ENCODE assay signal across 23 cellular contexts in the genomic region with DNA sequence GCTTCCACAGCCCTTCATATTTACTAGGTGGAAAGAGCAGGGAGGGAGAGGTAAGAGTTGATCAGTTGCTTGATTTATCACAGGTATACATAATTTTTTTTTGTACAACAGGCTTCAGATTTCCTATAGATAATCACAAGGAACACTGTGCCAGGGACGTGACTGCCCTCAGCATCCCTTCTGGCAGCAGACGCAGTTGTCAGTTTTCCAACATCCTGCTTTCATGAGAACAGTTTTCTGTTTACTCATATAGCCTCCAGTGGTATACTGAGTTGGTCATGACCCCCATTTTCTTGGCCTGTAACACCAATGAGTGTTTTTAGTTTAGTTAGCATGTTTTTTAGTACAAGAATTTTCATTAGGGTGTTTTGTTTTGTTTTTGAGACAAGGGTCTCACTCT. TPM values are rescaled to one million over a fixed set of nuclear protein-coding genes. Genes with fewer than 3 reads are reported as not detected.
DNase-seq lines count a peak whose midpoint lies in the region; TF ChIP-seq lines count a peak whose summit lies in the region.
"Had no signal": no experiment of that assay in that cellular context is flagged by ENCODE, and none has a peak within 500 bp of the region (broad histone marks: within the 10 kb centered on the region; RNA-seq: fewer than 3 reads in every experiment).

No MANE protein-coding gene starts in this region.

- H3K27me3 Mint-ChIP-seq in activated naive CD4-positive, alpha-beta T cell treated with anti-CD3 and anti-CD28 coated beads, Interleukin-2, amount 10 ng/mL, durations not matched to agents 7 days and 5 days = peaks cover 28% of the 10 kb centered on the region

- peaks cover 16% of the 10 kb centered on the region for H3K9me3 Mint-ChIP-seq in activated naive CD4-positive, alpha-beta T cell treated with anti-CD3 and anti-CD28 coated beads, Interleukin-2, amount 10 ng/mL, durations not matched to agents 7 days and 5 days

- no peak for TF ChIP-seq POLR2A in Peyer's patch (IDR thresholded peaks at IDR 0.05)

- peaks cover 0 to 10% (median 0%) of the 10 kb centered on the region in 4 donors for H3K9me3 ChIP-seq in Peyer's patch
- H3K9me3 ChIP-seq: colonic mucosa had no signal

- no peak overlapping the region for H3K27ac Mint-ChIP-seq in activated naive CD4-positive, alpha-beta T cell treated with anti-CD3 and anti-CD28 coated beads, Interleukin-2, amount 10 ng/mL, durations not matched to agents 7 days and 5 days
- H3K27ac Mint-ChIP-seq: activated naive CD4-positive, alpha-beta T cell treated with anti-CD3 and anti-CD28 coated beads, Interleukin-2, amount 50 U/mL, for 24 hours; activated T-cell treated with anti-CD3 and anti-CD28 coated beads, Interleukin-2, amount 50 U/mL, for 72 hours; CD14-positive monocyte; natural killer cell treated with Interleukin-12 subunit alpha and Interleukin-12 subunit beta and Interleukin-15 and Interleukin-18, amount 100 ng/mL, for 72 hours; stimulated activated memory B cell treated with anti-CD40 and anti-IgM and Interleukin-4, amounts not matched to agents 10 μg/mL and 1 μg/mL and 100 μg/mL, for 72 hours had no signal

- peak overlapping the region; percentile 75; the same call in 1 of the 2 replicates for H3K27ac ChIP-seq in C4-2B
- H3K27ac ChIP-seq in Peyer's patch = no peak overlapping the region
- H3K27ac ChIP-seq: colonic mucosa, KMS-11, thoracic aorta had no signal

- H3K36me3 Mint-ChIP-seq in activated naive CD4-positive, alpha-beta T cell treated with anti-CD3 and anti-CD28 coated beads, Interleukin-2, amount 10 ng/mL, durations not matched to agents 7 days and 5 days = peaks cover 1% of the 10 kb centered on the region
- H3K36me3 Mint-ChIP-seq: CD14-positive monocyte had no signal

- peak; percentile 21 for DNase-seq in NCI-H2029 (lab: John Stamatoyannopoulos, UW)
- DNase-seq in dedifferentiated amniotic fluid mesenchymal stem cell (ENCODE audit: extremely low spot score) = peak; percentile 23
- peak; percentile 56 for DNase-seq in foreskin melanocyte
- no peak for DNase-seq in NCI-H69 (lab: John Stamatoyannopoulos, UW)
- no peak for DNase-seq in activated naive CD4-positive, alpha-beta T cell treated with anti-CD3 and anti-CD28 coated beads, Interleukin-2, amount 10 ng/mL, durations not matched to agents 7 days and 5 days
- DNase-seq in occipital lobe (lab: John Stamatoyannopoulos, UW) = no peak
- DNase-seq in Peyer's patch = no peak
- DNase-seq: ACHN; activated T-cell treated with anti-CD3 and anti-CD28 coated beads, Interleukin-2, amount 50 U/mL, for 72 hours; colonic mucosa; left cardiac atrium; NCI-H1105; NCI-H2081 treated with DMSO at 0.1 percent for 48 hours; posterior cingulate gyrus had no signal

- no peak overlapping the region for H3K4me3 Mint-ChIP-seq in activated naive CD4-positive, alpha-beta T cell treated with anti-CD3 and anti-CD28 coated beads, Interleukin-2, amount 10 ng/mL, durations not matched to agents 7 days and 5 days
- H3K4me3 Mint-ChIP-seq: activated naive CD4-positive, alpha-beta T cell treated with anti-CD3 and anti-CD28 coated beads, Interleukin-2, amount 50 U/mL, for 24 hours; activated T-cell treated with anti-CD3 and anti-CD28 coated beads, Interleukin-2, amount 50 U/mL, for 72 hours; CD14-positive monocyte; mesothelial cell of epicardium; natural killer cell treated with Interleukin-12 subunit alpha and Interleukin-12 subunit beta and Interleukin-15 and Interleukin-18, amount 100 ng/mL, for 72 hours; stimulated activated memory B cell treated with anti-CD40 and anti-IgM and Interleukin-4, amounts not matched to agents 10 μg/mL and 1 μg/mL and 100 μg/mL, for 72 hours had no signal

- TF ChIP-seq CTCF in C4-2B (conservative IDR thresholded peaks at IDR 0.05) (no peak), Peyer's patch (IDR thresholded peaks at IDR 0.05) (no peak)

- no peak overlapping the region for H3K4me3 ChIP-seq in Peyer's patch
- H3K4me3 ChIP-seq: colonic mucosa, GM12878, thoracic aorta had no signal

- H3K36me3 ChIP-seq in Peyer's patch = no peaks in the 10 kb centered on the region
- H3K36me3 ChIP-seq: colonic mucosa, thoracic aorta had no signal

- no peaks in the 10 kb centered on the region for H3K4me1 ChIP-seq in Peyer's patch
- H3K4me1 ChIP-seq: colonic mucosa had no signal

- CTCF ChIA-PET in activated naive CD4-positive, alpha-beta T cell treated with anti-CD3 and anti-CD28 coated beads, Interleukin-2, amount 10 ng/mL, durations not matched to agents 7 days and 5 days (lab: Charles Lee) = interaction anchor here (0.6 kb wide), 1 partner anchor 73 kb away, joined by 3 read pairs; no protein-coding TSS in a partner anchor

- H3K27me3 ChIP-seq in Peyer's patch = no peaks in the 10 kb centered on the region
- H3K27me3 ChIP-seq: colonic mucosa had no signal

- no peaks in the 10 kb centered on the region for H3K4me1 Mint-ChIP-seq in activated naive CD4-positive, alpha-beta T cell treated with anti-CD3 and anti-CD28 coated beads, Interleukin-2, amount 10 ng/mL, durations not matched to agents 7 days and 5 days
- H3K4me1 Mint-ChIP-seq: activated naive CD4-positive, alpha-beta T cell treated with anti-CD3 and anti-CD28 coated beads, Interleukin-2, amount 50 U/mL, for 24 hours; CD14-positive monocyte; stimulated activated memory B cell treated with anti-CD40 and anti-IgM and Interleukin-4, amounts not matched to agents 10 μg/mL and 1 μg/mL and 100 μg/mL, for 72 hours had no signal

RNA-seq across cellular contexts. Expression of a gene that starts 37.9 kb away (rescaled TPM):
- total RNA-seq in occipital lobe = 37.6 TPM
- total RNA-seq in Peyer's patch = 100 to 1,000 TPM; 149 to 613 (median 528) TPM

RNA-seq across cellular contexts. Expression of a gene that starts 39.1 kb away (rescaled TPM):
- total RNA-seq in occipital lobe = 32.1 TPM
- 100 to 1,000 TPM; 127 to 210 (median 169) TPM for total RNA-seq in Peyer's patch

Comparison
In these comparisons a context has a peak if more than half of its experiments do, and no peak if none do; other contexts are left out.
1. DNase-seq: peak in NCI-H2029 (single experiment), dedifferentiated amniotic fluid mesenchymal stem cell (single experiment) and foreskin melanocyte (single experiment); none in NCI-H69 (single experiment), activated naive CD4-positive, alpha-beta T cell treated with anti-CD3 and anti-CD28 coated beads, Interleukin-2, amount 10 ng/mL, durations not matched to agents 7 days and 5 days (single experiment), occipital lobe (single experiment) and Peyer's patch (0 of 3).